Comparison of ENCODE assay signal across 21 cellular contexts in genomic region chr1:46425740-46426139, GRCh38. TPM values are rescaled to one million over a fixed set of nuclear protein-coding genes. Genes with fewer than 3 reads are reported as not detected.
DNase-seq lines count a peak whose midpoint lies in the region; ATAC-seq and TF ChIP-seq lines count a peak whose summit lies in the region.
"Had no signal": no experiment of that assay in that cellular context is flagged by ENCODE, and none has a peak within 500 bp of the region (broad histone marks: within the 10 kb centered on the region; RNA-seq: fewer than 3 reads in every experiment).

No MANE protein-coding gene starts in this region.

- H3K4me3 Mint-ChIP-seq in activated CD4-positive, alpha-beta memory T cell treated with anti-CD3 and anti-CD28 coated beads, Interleukin-2, amount 10 ng/mL, durations not matched to agents 7 days and 5 days: peak overlapping the region; percentile 65
- no peak overlapping the region for H3K4me3 Mint-ChIP-seq in activated CD4-positive, alpha-beta memory T cell treated with anti-CD3 and anti-CD28 coated beads for 36 hours
- H3K4me3 Mint-ChIP-seq in CD4-positive, alpha-beta memory T cell: peak overlapping the region in 6 of 8 donors; percentile 3 to 67 (median 36)
- H3K4me3 Mint-ChIP-seq in activated T-helper 17 cell treated with anti-CD3 and anti-CD28 coated beads, Interleukin-2, amount 50 U/mL, for 72 hours: peak overlapping the region; percentile 63
- no peak overlapping the region for H3K4me3 Mint-ChIP-seq in endothelial cell (ENCODE audit: unreplicated experiment)
- H3K4me3 Mint-ChIP-seq: B cell had no signal

- ATAC-seq in activated T-helper 17 cell treated with anti-CD3 and anti-CD28 coated beads, Interleukin-2, amount 50 U/mL, for 72 hours (replicated peaks): peak; percentile 54
- ATAC-seq in HG02678 (IDR thresholded peaks at IDR 0.05; ENCODE audit: unreplicated experiment): no peak

- H3K27me3 ChIP-seq in CD4-positive, alpha-beta memory T cell (ENCODE audit: insufficient read depth, low read length): no peaks in the 10 kb centered on the region

- no peak for DNase-seq in activated CD4-positive, alpha-beta memory T cell treated with anti-CD3 and anti-CD28 coated beads, Interleukin-2, amount 10 ng/mL, durations not matched to agents 7 days and 5 days
- DNase-seq in activated CD4-positive, alpha-beta memory T cell treated with anti-CD3 and anti-CD28 coated beads for 36 hours: no peak
- no peak for DNase-seq in CD4-positive, alpha-beta memory T cell
- peak; percentile 62 for DNase-seq in myocyte (ENCODE audit: low read depth)
- no peak for DNase-seq in NCI-H2171 (lab: John Stamatoyannopoulos, UW)
- DNase-seq in endothelial cell (ENCODE audit: low spot score): no peak
- DNase-seq: EL, GF-D8, KG1, NCI-H1105, NCI-H146, NCI-H2029, NCI-H226, NCI-H510A treated with DMSO at 0.1 percent for 48 hours, NCI-H748 treated with DMSO at 0.1 percent for 48 hours had no signal

- H3K4me3 ChIP-seq in CD4-positive, alpha-beta memory T cell (ENCODE audit: low read length in 2 of 2): no peak overlapping the region
- H3K4me3 ChIP-seq: HAP-1, SJSA1 had no signal

- no peak for TF ChIP-seq CTCF in endothelial cell (IDR thresholded peaks at IDR 0.05; ENCODE audit: unreplicated experiment)

- H3K27ac ChIP-seq in CD4-positive, alpha-beta memory T cell (ENCODE audit: low read depth, low read length): no peak overlapping the region
- H3K27ac ChIP-seq: SJSA1 had no signal

- no peaks in the 10 kb centered on the region for H3K36me3 ChIP-seq in CD4-positive, alpha-beta memory T cell (ENCODE audit: insufficient read depth, low read length)
- H3K36me3 ChIP-seq: HAP-1, SJSA1 had no signal

- H3K4me1 ChIP-seq in CD4-positive, alpha-beta memory T cell (ENCODE audit: insufficient read depth, low read length): peaks cover 26% of the 10 kb centered on the region
- H3K4me1 ChIP-seq: HAP-1, SJSA1 had no signal

- CTCF ChIA-PET in activated CD4-positive, alpha-beta memory T cell treated with anti-CD3 and anti-CD28 coated beads, Interleukin-2, amount 10 ng/mL, durations not matched to agents 7 days and 5 days (lab: Charles Lee): interaction anchor here (0.9 to 3.3 kb wide), 3 partner anchors 12 to 21 kb away, joined by 3 to 13 read pairs (median 4); no protein-coding TSS in a partner anchor
- CTCF ChIA-PET in activated CD4-positive, alpha-beta memory T cell treated with anti-CD3 and anti-CD28 coated beads for 36 hours (lab: Charles Lee): interaction anchor here (0.6 to 1.6 kb wide), 3 partner anchors 12 to 569 kb away, joined by 3 to 5 read pairs (median 4); no protein-coding TSS in a partner anchor
- CTCF ChIA-PET in CD4-positive, alpha-beta memory T cell (lab: Charles Lee; ENCODE audit: partially characterized antibody): interaction anchor here (0.9 to 2.5 kb wide), 4 partner anchors 11 to 20 kb away, joined by 3 to 15 read pairs (median 9); no protein-coding TSS in a partner anchor

- POLR2A ChIA-PET in activated CD4-positive, alpha-beta memory T cell treated with anti-CD3 and anti-CD28 coated beads, Interleukin-2, amount 10 ng/mL, durations not matched to agents 7 days and 5 days (lab: Charles Lee): interaction anchor here (1.3 to 4.2 kb wide), 2 partner anchors 11 to 100 kb away, joined by 4 to 26 read pairs; no protein-coding TSS in a partner anchor
- POLR2A ChIA-PET in activated CD4-positive, alpha-beta memory T cell treated with anti-CD3 and anti-CD28 coated beads for 36 hours (lab: Charles Lee): no interaction called here
- POLR2A ChIA-PET in CD4-positive, alpha-beta memory T cell (lab: Charles Lee; ENCODE audit: partially characterized antibody): interaction anchor here (0.6 to 4.8 kb wide), 3 partner anchors 11 to 246 kb away, joined by 3 to 45 read pairs (median 4); partner anchors contain the start of gene TEX38

- intact Hi-C loops in activated CD4-positive, alpha-beta memory T cell treated with anti-CD3 and anti-CD28 coated beads for 36 hours (cut with micrococcal nuclease): no loop called here
- intact Hi-C loops in CD4-positive, alpha-beta memory T cell (cut with micrococcal nuclease): no loop called here

- H3K27me3 Mint-ChIP-seq in activated CD4-positive, alpha-beta memory T cell treated with anti-CD3 and anti-CD28 coated beads, Interleukin-2, amount 10 ng/mL, durations not matched to agents 7 days and 5 days: peaks cover 8% of the 10 kb centered on the region
- peaks cover 15% of the 10 kb centered on the region for H3K27me3 Mint-ChIP-seq in activated CD4-positive, alpha-beta memory T cell treated with anti-CD3 and anti-CD28 coated beads for 36 hours
- H3K27me3 Mint-ChIP-seq in CD4-positive, alpha-beta memory T cell: peaks cover 11 to 24% of the 10 kb centered on the region in 2 donors
- H3K27me3 Mint-ChIP-seq in activated T-helper 17 cell treated with anti-CD3 and anti-CD28 coated beads, Interleukin-2, amount 50 U/mL, for 72 hours: peaks cover 13% of the 10 kb centered on the region
- H3K27me3 Mint-ChIP-seq in endothelial cell (ENCODE audit: unreplicated experiment): peaks cover 5% of the 10 kb centered on the region

- peaks cover 30% of the 10 kb centered on the region for H3K4me1 Mint-ChIP-seq in activated CD4-positive, alpha-beta memory T cell treated with anti-CD3 and anti-CD28 coated beads, Interleukin-2, amount 10 ng/mL, durations not matched to agents 7 days and 5 days
- H3K4me1 Mint-ChIP-seq in activated CD4-positive, alpha-beta memory T cell treated with anti-CD3 and anti-CD28 coated beads for 36 hours (ENCODE audit: low read depth): peaks cover 4% of the 10 kb centered on the region
- H3K4me1 Mint-ChIP-seq in CD4-positive, alpha-beta memory T cell: peaks cover 0 to 33% (median 17%) of the 10 kb centered on the region in 4 donors
- no peaks in the 10 kb centered on the region for H3K4me1 Mint-ChIP-seq in activated T-helper 17 cell treated with anti-CD3 and anti-CD28 coated beads, Interleukin-2, amount 50 U/mL, for 72 hours
- H3K4me1 Mint-ChIP-seq in endothelial cell (ENCODE audit: unreplicated experiment): no peaks in the 10 kb centered on the region
- H3K4me1 Mint-ChIP-seq: B cell had no signal

- no peaks in the 10 kb centered on the region for H3K9me3 Mint-ChIP-seq in activated CD4-positive, alpha-beta memory T cell treated with anti-CD3 and anti-CD28 coated beads, Interleukin-2, amount 10 ng/mL, durations not matched to agents 7 days and 5 days
- no peaks in the 10 kb centered on the region for H3K9me3 Mint-ChIP-seq in activated CD4-positive, alpha-beta memory T cell treated with anti-CD3 and anti-CD28 coated beads for 36 hours
- H3K9me3 Mint-ChIP-seq in CD4-positive, alpha-beta memory T cell: peaks cover 0 to 2% (median 0%) of the 10 kb centered on the region in 8 donors
- H3K9me3 Mint-ChIP-seq in activated T-helper 17 cell treated with anti-CD3 and anti-CD28 coated beads, Interleukin-2, amount 50 U/mL, for 72 hours: no peaks in the 10 kb centered on the region
- H3K9me3 Mint-ChIP-seq in endothelial cell (ENCODE audit: unreplicated experiment): no peaks in the 10 kb centered on the region
- H3K9me3 Mint-ChIP-seq: CD14-positive monocyte had no signal

- H3K9me3 ChIP-seq in CD4-positive, alpha-beta memory T cell (ENCODE audit: control insufficient read depth in 1 of 2, low read length in 2 of 2): no peaks in the 10 kb centered on the region
- H3K9me3 ChIP-seq: HAP-1, SJSA1 had no signal

- H3K36me3 Mint-ChIP-seq in activated CD4-positive, alpha-beta memory T cell treated with anti-CD3 and anti-CD28 coated beads, Interleukin-2, amount 10 ng/mL, durations not matched to agents 7 days and 5 days (ENCODE audit: low read depth): no peaks in the 10 kb centered on the region
- no peaks in the 10 kb centered on the region for H3K36me3 Mint-ChIP-seq in activated CD4-positive, alpha-beta memory T cell treated with anti-CD3 and anti-CD28 coated beads for 36 hours
- H3K36me3 Mint-ChIP-seq in CD4-positive, alpha-beta memory T cell: peaks cover 2 to 14% of the 10 kb centered on the region in 2 donors
- H3K36me3 Mint-ChIP-seq in activated T-helper 17 cell treated with anti-CD3 and anti-CD28 coated beads, Interleukin-2, amount 50 U/mL, for 72 hours (ENCODE audit: low read depth): peaks cover 4% of the 10 kb centered on the region
- H3K36me3 Mint-ChIP-seq in endothelial cell (ENCODE audit: low read depth, unreplicated experiment): peaks cover 3% of the 10 kb centered on the region
- H3K36me3 Mint-ChIP-seq: CD14-positive monocyte had no signal

- H3K27ac Mint-ChIP-seq in activated CD4-positive, alpha-beta memory T cell treated with anti-CD3 and anti-CD28 coated beads, Interleukin-2, amount 10 ng/mL, durations not matched to agents 7 days and 5 days: no peak overlapping the region
- H3K27ac Mint-ChIP-seq in activated CD4-positive, alpha-beta memory T cell treated with anti-CD3 and anti-CD28 coated beads for 36 hours: no peak overlapping the region
- H3K27ac Mint-ChIP-seq in CD4-positive, alpha-beta memory T cell: peak overlapping the region in 3 of 7 donors; percentile 10 to 85 (median 81)
- H3K27ac Mint-ChIP-seq in activated T-helper 17 cell treated with anti-CD3 and anti-CD28 coated beads, Interleukin-2, amount 50 U/mL, for 72 hours: no peak overlapping the region
- H3K27ac Mint-ChIP-seq in endothelial cell (ENCODE audit: unreplicated experiment): no peak overlapping the region
- H3K27ac Mint-ChIP-seq: B cell had no signal

RNA-seq across cellular contexts. Expression of gene FAAH, which starts 31.6 kb away (rescaled TPM):
- total RNA-seq in activated CD4-positive, alpha-beta memory T cell treated with anti-CD3 and anti-CD28 coated beads, Interleukin-2, amount 10 ng/mL, durations not matched to agents 7 days and 5 days: 1 to 10 TPM; 4.0 to 4.3 TPM
- 1 to 10 TPM; 4.4 to 5.3 TPM for total RNA-seq in activated CD4-positive, alpha-beta memory T cell treated with anti-CD3 and anti-CD28 coated beads for 36 hours
- 10 to 100 TPM in 1 of 2 experiments, 1 to 10 TPM in 1; 7.7 to 10.7 TPM for total RNA-seq in CD4-positive, alpha-beta memory T cell
- 1 to 10 TPM; 2.0 to 4.2 TPM for polyA plus RNA-seq in CD4-positive, alpha-beta memory T cell
- 1 to 10 TPM; 2.1 to 5.6 TPM for total RNA-seq in activated T-helper 17 cell treated with anti-CD3 and anti-CD28 coated beads, Interleukin-2, amount 50 U/mL, for 72 hours
- total RNA-seq in myocyte (0.26 TPM in 1 of 2 replicates, not detected in the other), endothelial cell (ENCODE audit: unreplicated experiment) (2.7 TPM)
- polyA plus RNA-seq in myocyte (2012): 0.91 TPM

Comparison
In these comparisons a context has a peak if more than half of its experiments do, and no peak if none do; other contexts are left out.
1. H3K4me3 Mint-ChIP-seq: peak in activated CD4-positive, alpha-beta memory T cell treated with anti-CD3 and anti-CD28 coated beads, Interleukin-2, amount 10 ng/mL, durations not matched to agents 7 days and 5 days (single experiment), CD4-positive, alpha-beta memory T cell (6 of 8) and activated T-helper 17 cell treated with anti-CD3 and anti-CD28 coated beads, Interleukin-2, amount 50 U/mL, for 72 hours (single experiment); none in activated CD4-positive, alpha-beta memory T cell treated with anti-CD3 and anti-CD28 coated beads for 36 hours (single experiment) and endothelial cell (single experiment).